In the genomic region with DNA sequence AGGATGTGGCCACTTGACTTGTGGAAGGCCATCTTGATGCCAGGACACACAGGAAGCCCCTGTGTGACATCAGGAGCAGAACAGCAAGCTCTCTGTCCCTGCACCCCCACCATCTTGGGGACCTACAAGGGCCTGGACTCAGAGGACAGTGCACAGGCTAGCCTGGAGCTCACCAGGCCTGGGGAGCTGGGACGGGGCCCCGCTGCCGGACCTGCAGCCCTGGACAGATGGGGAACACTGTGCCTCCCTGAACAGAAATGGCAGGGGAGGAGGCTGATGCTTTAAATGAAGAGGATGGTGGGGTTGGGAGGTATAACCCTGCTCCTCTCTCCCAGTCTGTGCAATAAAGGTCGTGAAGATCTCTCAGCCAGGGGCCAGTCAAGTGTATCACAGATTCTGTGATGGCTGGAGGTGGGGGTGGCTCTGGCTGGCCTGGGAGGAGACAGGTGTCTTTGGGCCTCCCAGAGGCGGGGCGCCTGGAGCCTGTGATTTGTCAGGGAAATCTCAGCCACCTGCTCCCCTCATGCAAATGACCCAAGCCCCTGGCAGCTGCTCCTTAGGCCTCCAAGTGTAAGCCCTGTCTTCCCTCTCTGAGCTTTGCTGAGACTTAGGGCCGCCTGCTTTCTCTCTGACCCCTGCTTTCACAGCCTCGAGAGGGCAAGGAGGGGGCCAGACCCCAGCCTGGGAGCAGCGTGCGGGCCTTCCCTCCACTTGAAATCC, we compare ENCODE assay signal across 9 cellular contexts. TPM values are rescaled to one million over a fixed set of nuclear protein-coding genes. Genes with fewer than 3 reads are reported as not detected.
A peak's percentile ranks its signal among the peaks of the same experiment; 100 is the strongest.
DNase-seq lines count a peak whose midpoint lies in the region; ATAC-seq, FAIRE-seq and TF ChIP-seq lines count a peak whose summit lies in the region.
"Had no signal": no experiment of that assay in that cellular context is flagged by ENCODE, and none has a peak within 500 bp of the region (broad histone marks: within the 10 kb centered on the region; RNA-seq: fewer than 3 reads in every experiment).

No MANE protein-coding gene starts in this region.

- intact Hi-C loops in GM12878 (cut with micrococcal nuclease; ENCODE audit: unreplicated experiment): no loop called here

- H3K4me3 ChIP-seq in GM12865 (ENCODE audit: low read depth, low read length) (no peak overlapping the region), HUES48 (ENCODE audit: low read depth, low read length) (no peak overlapping the region), GM12878 (no peak overlapping the region)

- no peak for TF ChIP-seq RAD21 in GM12878 (IDR thresholded peaks at IDR 0.05; ENCODE audit: insufficient read depth, low read depth, low read length)

- no peak for TF ChIP-seq EP300 in GM12878 (IDR thresholded peaks at IDR 0.05; ENCODE audit: borderline replicate concordance in 1 of 2, control insufficient read depth in 1 of 2, low read depth in 2 of 2, low read length in 2 of 2)

- H3K79me2 ChIP-seq in GM12878 (ENCODE audit: control insufficient read depth, insufficient read depth, low read length): no peaks in the 10 kb centered on the region

- H3K36me3 Mint-ChIP-seq in T-helper 17 cell (ENCODE audit: low read depth): no peaks in the 10 kb centered on the region

- no peak overlapping the region for H3K4me3 Mint-ChIP-seq in T-helper 17 cell

- peaks cover 4% of the 10 kb centered on the region; the same call in 1 of the 2 replicates for H3K4me1 ChIP-seq in HUES48 (ENCODE audit: control insufficient read depth, insufficient read depth, low read length)
- peaks cover 10% of the 10 kb centered on the region for H3K4me1 ChIP-seq in GM12878 (ENCODE audit: control insufficient read depth, insufficient read depth, low read length)

- H3K27ac ChIP-seq in HUES48 (ENCODE audit: low read depth, low read length) (peak overlapping the region; percentile 15), GM12878 (ENCODE audit: control insufficient read depth, insufficient read depth) (no peak overlapping the region; the same call in 1 of the 2 replicates)
- H3K27ac ChIP-seq: neutrophil had no signal

- H3K9ac ChIP-seq in HUES48 (ENCODE audit: low read depth, low read length): no peak overlapping the region
- peak overlapping the region; percentile 34; the same call in 1 of the 2 replicates for H3K9ac ChIP-seq in GM12878 (ENCODE audit: control insufficient read depth, insufficient read depth, low read length)

- H3K36me3 ChIP-seq in HUES48 (ENCODE audit: control insufficient read depth, insufficient read depth, low read length): peaks cover 72% of the 10 kb centered on the region
- H3K36me3 ChIP-seq in GM12878 (ENCODE audit: control insufficient read depth in 2 of 2, insufficient read depth in 2 of 2, low read length in 1 of 2): no peaks in the 10 kb centered on the region
- H3K36me3 ChIP-seq: neutrophil had no signal

- TF ChIP-seq CTCF in GM12865 (IDR thresholded peaks at IDR 0.05; ENCODE audit: insufficient read depth, low read depth, low read length, missing control alignments): no peak
- no peak for TF ChIP-seq CTCF in GM12878 (IDR thresholded peaks at IDR 0.05 in 2 of 3, conservative IDR thresholded peaks at IDR 0.05 in 1 of 3; ENCODE audit: control insufficient read depth in 2 of 3, extremely low read depth in 1 of 3, insufficient read depth in 1 of 3, low read depth in 3 of 3, low read length in 3 of 3)

- FAIRE-seq in GM12878 (lab: Jason Lieb, UNC): peak; percentile 85

- ATAC-seq in GM21360 (IDR thresholded peaks at IDR 0.05; ENCODE audit: unreplicated experiment): peak; percentile 58
- ATAC-seq in GM12878: peak; percentile 82
- no peak for ATAC-seq in GM18870 (IDR thresholded peaks at IDR 0.05; ENCODE audit: unreplicated experiment)
- ATAC-seq in T-helper 17 cell: no peak
- no peak for ATAC-seq in GM18868 (IDR thresholded peaks at IDR 0.05; ENCODE audit: unreplicated experiment)

- CTCF ChIA-PET in GM12878 (lab: Yijun Ruan, JAX): interaction anchor here (0.6 to 1.8 kb wide), 10 partner anchors 9 to 286 kb away, joined by 3 to 6 read pairs (median 4); a partner anchor contains a TSS

- SMC1A ChIA-PET in GM12878 (lab: Charles Lee; ENCODE audit: uncharacterized antibody, unreplicated experiment): interaction anchor here (1.0 to 5.1 kb wide), 4 partner anchors 11 to 86 kb away, joined by 3 to 22 read pairs (median 4); a partner anchor contains a TSS

- no peaks in the 10 kb centered on the region for H4K20me1 ChIP-seq in GM12878 (ENCODE audit: control insufficient read depth, insufficient read depth)

- no peak overlapping the region for H3K27ac Mint-ChIP-seq in T-helper 17 cell

- peak overlapping the region; percentile 40 for H2AFZ ChIP-seq in GM12878 (ENCODE audit: control insufficient read depth, low read depth, low read length)

- POLR2A ChIA-PET in GM12878 (lab: Charles Lee): interaction anchor here (0.8 to 1.6 kb wide), 6 partner anchors 9 to 33 kb away, joined by 3 to 7 read pairs (median 4); a partner anchor contains a TSS

- no peaks in the 10 kb centered on the region for H3K27me3 ChIP-seq in HUES48 (ENCODE audit: control insufficient read depth, insufficient read depth, low read length)
- H3K27me3 ChIP-seq in GM12878 (replicated peaks in 1 of 2; ENCODE audit: control insufficient read depth in 2 of 2, insufficient read depth in 2 of 2, low read length in 1 of 2): no peaks in the 10 kb centered on the region
- H3K27me3 ChIP-seq: neutrophil had no signal

- no peak for TF ChIP-seq POLR2A in GM12878 (IDR thresholded peaks at IDR 0.05; ENCODE audit: low read depth, low read length)

- RAD21 ChIA-PET in GM12878 (lab: Charles Lee; ENCODE audit: unreplicated experiment): interaction anchor here (0.9 to 2.3 kb wide), 4 partner anchors 9 to 86 kb away, joined by 3 to 12 read pairs (median 7); a partner anchor contains a TSS

- H3K9me3 ChIP-seq in HUES48 (ENCODE audit: control insufficient read depth, insufficient read depth, low read length) (no peaks in the 10 kb centered on the region), GM12878 (replicated peaks; ENCODE audit: control insufficient read depth, insufficient read depth, low read length) (no peaks in the 10 kb centered on the region), T-helper 17 cell (ENCODE audit: control insufficient read depth, low read length, poor library complexity, severe bottlenecking) (no peaks in the 10 kb centered on the region)
- H3K9me3 ChIP-seq: neutrophil had no signal

- peak overlapping the region; percentile 65 for H3K4me2 ChIP-seq in GM12878 (ENCODE audit: control insufficient read depth, insufficient read depth)

- no TSS peak for BruUV-seq in GM12878 (replicated peaks; lab: Mats Ljungman, UMichigan)

- WGBS in GM12878 (ENCODE audit: insufficient coverage, insufficient replicate concordance, low lambda C conversion rate, missing lambda C conversion rate): 23% methylated on average over 10 of the region's 10 CpGs

- DNase-seq in GM12865 (ENCODE audit: low read depth): peak; percentile 78
- no peak for DNase-seq in GM12878 (ENCODE audit: low read depth, low spot score)
- DNase-seq in T-helper 17 cell: no peak
- no peak for DNase-seq in midbrain (lab: John Stamatoyannopoulos, UW)

- peaks cover 10% of the 10 kb centered on the region for H3K4me1 Mint-ChIP-seq in T-helper 17 cell

- no peaks in the 10 kb centered on the region for H3K27me3 Mint-ChIP-seq in T-helper 17 cell

- in situ Hi-C loops in GM12878 (cut with MboI): no loop called here

RNA-seq across cellular contexts. Expression of a gene that starts 1.1 kb away (rescaled TPM):
- total RNA-seq in GM12878 (2013; cell fraction: nucleolus; rRNA removed): not detected in 2 replicates
- total RNA-seq in GM12878 (2014; rRNA removed) (0.23 and 0.33 TPM in 2 replicates), GM12878 (2014; rRNA removed; fragmentation: Illumina TruSeq; extraction: Trizol) (0.23 and 0.58 TPM in 2 replicates), GM12878 (2021) (0.16 and 0.46 TPM in 2 replicates), T-helper 17 cell (under 1 TPM; 0.26 to 0.45 TPM)
- polyA plus RNA-seq in GM12878 (2011; ENCODE audit: low read depth): 0.76 TPM
- polyA plus RNA-seq in GM12878 (2011; rRNA removed) (0.05 and 0.12 TPM in 2 replicates), GM12878 (2014; fragmentation: Illumina TruSeq; extraction: Trizol) (0.16 and 0.38 TPM in 2 replicates), GM12878 (2014; fragmentation: Nextera tagmentation; extraction: Ambion mirVana) (under 1 TPM; 0.18 to 0.24 TPM), GM12878 (2014; rRNA removed) (0.46 and 0.55 TPM in 2 replicates), GM12878 (2016; fragmentation: Nextera tagmentation; extraction: Ambion mirVana) (1 to 10 TPM in 1 of 2 experiments, under 1 TPM in 1; 0.33 to 1.1 TPM)
- 0.12 and 0.20 TPM in 2 replicates for polyA plus RNA-seq in GM12878 (2011; cell fraction: cytosol; rRNA removed)
- 0.37 and 0.41 TPM in 2 replicates for polyA plus RNA-seq in GM12878 (2011; cell fraction: nucleus; rRNA removed)
- polyA plus RNA-seq in GM12878 (2012): 1.5 and 1.6 TPM in 2 replicates
- not detected in 2 replicates for polyA minus RNA-seq in GM12878 (2011; rRNA and poly(A)+ RNA removed)
- polyA minus RNA-seq in GM12878 (2011; cell fraction: cytosol; rRNA and poly(A)+ RNA removed): not detected in 2 replicates
- polyA minus RNA-seq in GM12878 (2011; cell fraction: nucleus; rRNA and poly(A)+ RNA removed): not detected in 2 replicates

RNA-seq across cellular contexts. Expression of a gene that starts 11.4 kb away (rescaled TPM):
- 0.71 TPM in 1 of 2 replicates, not detected in the other for total RNA-seq in GM12878 (2013; cell fraction: nucleolus; rRNA removed)
- not detected in 2 replicates for total RNA-seq in GM12878 (2014; rRNA removed)
- not detected in 2 replicates for total RNA-seq in GM12878 (2014; rRNA removed; fragmentation: Illumina TruSeq; extraction: Trizol)
- total RNA-seq in GM12878 (2021): 0.13 and 0.21 TPM in 2 replicates
- polyA plus RNA-seq in GM12878 (2011; ENCODE audit: low read depth): 0.12 TPM
- 0.05 TPM in 1 of 2 replicates, not detected in the other for polyA plus RNA-seq in GM12878 (2011; rRNA removed)
- polyA plus RNA-seq in GM12878 (2011; cell fraction: cytosol; rRNA removed): 0.05 and 0.13 TPM in 2 replicates
- 0.29 and 0.39 TPM in 2 replicates for polyA plus RNA-seq in GM12878 (2011; cell fraction: nucleus; rRNA removed)
- 0.28 and 0.64 TPM in 2 replicates for polyA plus RNA-seq in GM12878 (2012)
- polyA plus RNA-seq in GM12878 (2014; fragmentation: Illumina TruSeq; extraction: Trizol): 0.03 TPM in 1 of 2 replicates, not detected in the other
- not detected for polyA plus RNA-seq in GM12878 (2014; fragmentation: Nextera tagmentation; extraction: Ambion mirVana)
- polyA plus RNA-seq in GM12878 (2014; rRNA removed): 0.23 TPM in 1 of 2 replicates, not detected in the other
- not detected for polyA plus RNA-seq in GM12878 (2016; fragmentation: Nextera tagmentation; extraction: Ambion mirVana)
- 0.31 TPM in 1 of 2 replicates, not detected in the other for polyA minus RNA-seq in GM12878 (2011; rRNA and poly(A)+ RNA removed)
- polyA minus RNA-seq in GM12878 (2011; cell fraction: cytosol; rRNA and poly(A)+ RNA removed): not detected in 2 replicates
- polyA minus RNA-seq in GM12878 (2011; cell fraction: nucleus; rRNA and poly(A)+ RNA removed): 0.12 TPM in 1 of 2 replicates, not detected in the other
- 1 to 10 TPM in 1 of 2 donors, under 1 TPM in 1; 0.97 to 1.3 TPM for total RNA-seq in T-helper 17 cell

RNA-seq across cellular contexts. Expression of a gene that starts 11.4 kb away (rescaled TPM):
- 43.5 and 44.8 TPM in 2 replicates for total RNA-seq in GM12878 (2013; cell fraction: nucleolus; rRNA removed)
- total RNA-seq in GM12878 (2014; rRNA removed): 112 and 117 TPM in 2 replicates
- 69.1 and 70.8 TPM in 2 replicates for total RNA-seq in GM12878 (2014; rRNA removed; fragmentation: Illumina TruSeq; extraction: Trizol)
- 68.6 and 72.7 TPM in 2 replicates for total RNA-seq in GM12878 (2021)
- 16.7 TPM for polyA plus RNA-seq in GM12878 (2011; ENCODE audit: low read depth)
- 70.1 and 82.6 TPM in 2 replicates for polyA plus RNA-seq in GM12878 (2011; rRNA removed)
- 116 and 142 TPM in 2 replicates for polyA plus RNA-seq in GM12878 (2011; cell fraction: cytosol; rRNA removed)
- 188 and 221 TPM in 2 replicates for polyA plus RNA-seq in GM12878 (2011; cell fraction: nucleus; rRNA removed)
- polyA plus RNA-seq in GM12878 (2012): 34.8 and 49.7 TPM in 2 replicates
- polyA plus RNA-seq in GM12878 (2014; fragmentation: Illumina TruSeq; extraction: Trizol): 103 and 113 TPM in 2 replicates
- polyA plus RNA-seq in GM12878 (2014; fragmentation: Nextera tagmentation; extraction: Ambion mirVana): 10 to 100 TPM; 34.5 to 47.3 TPM
- 138 and 148 TPM in 2 replicates for polyA plus RNA-seq in GM12878 (2014; rRNA removed)
- 100 to 1,000 TPM; 131 to 132 TPM for polyA plus RNA-seq in GM12878 (2016; fragmentation: Nextera tagmentation; extraction: Ambion mirVana)
- 43.1 and 77.0 TPM in 2 replicates for polyA minus RNA-seq in GM12878 (2011; rRNA and poly(A)+ RNA removed)
- 37.1 and 52.8 TPM in 2 replicates for polyA minus RNA-seq in GM12878 (2011; cell fraction: cytosol; rRNA and poly(A)+ RNA removed)
- polyA minus RNA-seq in GM12878 (2011; cell fraction: nucleus; rRNA and poly(A)+ RNA removed): 58.0 and 75.9 TPM in 2 replicates
- total RNA-seq in T-helper 17 cell: under 1 TPM; 0.65 to 0.87 TPM

RNA-seq across cellular contexts. Expression of a gene that starts 12.3 kb away (rescaled TPM):
- 29.4 and 32.9 TPM in 2 replicates for total RNA-seq in GM12878 (2013; cell fraction: nucleolus; rRNA removed)
- total RNA-seq in GM12878 (2014; rRNA removed): 76.5 and 80.4 TPM in 2 replicates
- total RNA-seq in GM12878 (2014; rRNA removed; fragmentation: Illumina TruSeq; extraction: Trizol): 49.5 and 51.2 TPM in 2 replicates
- total RNA-seq in GM12878 (2021): 124 and 135 TPM in 2 replicates
- polyA plus RNA-seq in GM12878 (2011; ENCODE audit: low read depth): 20.1 TPM
- 32.5 and 68.4 TPM in 2 replicates for polyA plus RNA-seq in GM12878 (2011; rRNA removed)
- polyA plus RNA-seq in GM12878 (2011; cell fraction: cytosol; rRNA removed): 69.1 and 92.3 TPM in 2 replicates
- 159 and 187 TPM in 2 replicates for polyA plus RNA-seq in GM12878 (2011; cell fraction: nucleus; rRNA removed)
- 40.8 and 41.4 TPM in 2 replicates for polyA plus RNA-seq in GM12878 (2012)
- polyA plus RNA-seq in GM12878 (2014; fragmentation: Illumina TruSeq; extraction: Trizol): 33.9 and 87.5 TPM in 2 replicates
- polyA plus RNA-seq in GM12878 (2014; fragmentation: Nextera tagmentation; extraction: Ambion mirVana): 1 to 10 TPM; 2.5 to 5.2 TPM
- 68.9 and 77.6 TPM in 2 replicates for polyA plus RNA-seq in GM12878 (2014; rRNA removed)
- polyA plus RNA-seq in GM12878 (2016; fragmentation: Nextera tagmentation; extraction: Ambion mirVana): 100 to 1,000 TPM; 110 to 112 TPM
- 97.6 and 110 TPM in 2 replicates for polyA minus RNA-seq in GM12878 (2011; rRNA and poly(A)+ RNA removed)
- 31.0 and 39.1 TPM in 2 replicates for polyA minus RNA-seq in GM12878 (2011; cell fraction: cytosol; rRNA and poly(A)+ RNA removed)
- 25.4 and 49.1 TPM in 2 replicates for polyA minus RNA-seq in GM12878 (2011; cell fraction: nucleus; rRNA and poly(A)+ RNA removed)
- 10 to 100 TPM; 65.7 to 76.1 TPM for total RNA-seq in T-helper 17 cell

RNA-seq across cellular contexts. Expression of a gene that starts 18.0 kb away (rescaled TPM):
- total RNA-seq in GM12878 (2013; cell fraction: nucleolus; rRNA removed): not detected in 2 replicates
- total RNA-seq in GM12878 (2014; rRNA removed): not detected in 2 replicates
- total RNA-seq in GM12878 (2014; rRNA removed; fragmentation: Illumina TruSeq; extraction: Trizol): not detected in 2 replicates
- total RNA-seq in GM12878 (2021): not detected in 2 replicates
- polyA plus RNA-seq in GM12878 (2011; ENCODE audit: low read depth): not detected
- 0.09 TPM in 1 of 2 replicates, not detected in the other for polyA plus RNA-seq in GM12878 (2011; rRNA removed)
- 0.10 and 0.19 TPM in 2 replicates for polyA plus RNA-seq in GM12878 (2011; cell fraction: cytosol; rRNA removed)
- 0.63 and 1.6 TPM in 2 replicates for polyA plus RNA-seq in GM12878 (2011; cell fraction: nucleus; rRNA removed)
- polyA plus RNA-seq in GM12878 (2012): 0.24 TPM in 1 of 2 replicates, not detected in the other
- not detected in 2 replicates for polyA plus RNA-seq in GM12878 (2014; fragmentation: Illumina TruSeq; extraction: Trizol)
- polyA plus RNA-seq in GM12878 (2014; fragmentation: Nextera tagmentation; extraction: Ambion mirVana): not detected
- polyA plus RNA-seq in GM12878 (2014; rRNA removed): not detected in 2 replicates
- polyA plus RNA-seq in GM12878 (2016; fragmentation: Nextera tagmentation; extraction: Ambion mirVana): not detected
- 0.26 TPM in 1 of 2 replicates, not detected in the other for polyA minus RNA-seq in GM12878 (2011; rRNA and poly(A)+ RNA removed)
- polyA minus RNA-seq in GM12878 (2011; cell fraction: cytosol; rRNA and poly(A)+ RNA removed): not detected in 2 replicates
- not detected in 2 replicates for polyA minus RNA-seq in GM12878 (2011; cell fraction: nucleus; rRNA and poly(A)+ RNA removed)
- total RNA-seq in T-helper 17 cell: under 1 TPM in 1 of 2 donors, not detected in 1; 0.63 TPM

Comparison
In these comparisons a context has a peak if more than half of its experiments do, and no peak if none do; other contexts are left out.
1. ATAC-seq: peak in GM21360 (single experiment) and GM12878 (single experiment); none in GM18870 (single experiment), T-helper 17 cell (single experiment) and GM18868 (single experiment).
2. RNA of a gene that starts 11.4 kb away (total RNA-seq): 43.5 to 117 TPM in GM12878; 0.65 to 0.87 TPM in T-helper 17 cell; every median in the first group is over 10 times any median in the second.